ENCODE assay signal across 7 cellular contexts in genomic region chr12:31475610-31476009, GRCh38.
DNase-seq lines count a peak whose midpoint lies in the region; ATAC-seq, FAIRE-seq and TF ChIP-seq lines count a peak whose summit lies in the region.
"Not testable (repeated sequence)": the region's sequence is repeated elsewhere in the genome, so short reads cannot be mapped to it uniquely, and the experiment has no call there.

No MANE protein-coding gene starts in this region.

- TF ChIP-seq EP300 in A549 (IDR thresholded peaks at IDR 0.05) = not testable (repeated sequence)

- not testable (repeated sequence) for FAIRE-seq in A549 (lab: Jason Lieb, UNC)

- 69% methylated on average over 7 of the region's 7 CpGs for WGBS in A549 (ENCODE audit: missing lambda C conversion rate)
- 90 to 96% methylated on average over 3 to 7 of the region's 7 CpGs for WGBS in endodermal cell (ENCODE audit: insufficient coverage in 1 of 2, insufficient read length in 1 of 2), 2 experiments
- WGBS in right lobe of liver (ENCODE audit: insufficient coverage, low coverage, low lambda C conversion rate, missing lambda C conversion rate) = 41% methylated on average over 4 of the region's 7 CpGs

- peak overlapping the region; percentile 24 for H3K4me3 Mint-ChIP-seq in Calu3 (ENCODE audit: low read depth, unreplicated experiment)
- H3K4me3 Mint-ChIP-seq in endodermal cell = not testable (repeated sequence)

- H3K4me3 ChIP-seq in A549; PC-3 (ENCODE audit: low read length); endodermal cell (ENCODE audit: low read length); right lobe of liver: not testable (repeated sequence)

- H3F3A ChIP-seq in PC-3 (ENCODE audit: low read length, unreplicated experiment) = not testable (repeated sequence)

- not testable (repeated sequence) for BruUV-seq in Calu3 (replicated peaks; lab: Mats Ljungman, UMichigan); PC-3 (replicated peaks; lab: Mats Ljungman, UMichigan)

- peak overlapping the region; percentile 35 for H3K27ac Mint-ChIP-seq in Calu3 (ENCODE audit: unreplicated experiment)
- peak overlapping the region; percentile 9 for H3K27ac Mint-ChIP-seq in endodermal cell

- intact Hi-C loops in Calu3 (cut with micrococcal nuclease; ENCODE audit: unreplicated experiment); right lobe of liver (cut with DNase I): not testable (repeated sequence)
- intact Hi-C loops in PC-3 (cut with micrococcal nuclease) = loop anchor here (10.0 kb wide), 1 partner anchor 159 kb away; no protein-coding TSS in a partner anchor

- not testable (repeated sequence) for H3K36me3 Mint-ChIP-seq in Calu3 (ENCODE audit: insufficient read depth, unreplicated experiment); endodermal cell (ENCODE audit: low read depth)

- not testable (repeated sequence) for H3K9me2 ChIP-seq in PC-3 (replicated peaks; ENCODE audit: low read length)

- H3K9me3 ChIP-seq in A549; PC-3 (ENCODE audit: low read length); endodermal cell (ENCODE audit: control insufficient read depth, low read length); right lobe of liver: not testable (repeated sequence)

- H3K4me1 Mint-ChIP-seq in Calu3 (ENCODE audit: low read depth, unreplicated experiment) (peaks cover 25% of the 10 kb centered on the region), endodermal cell (peaks cover 34% of the 10 kb centered on the region)

- not testable (repeated sequence) for DNase-seq in A549 (ENCODE audit: low read depth in 1 of 2, low spot score in 1 of 2); endodermal cell
- DNase-seq in Calu3 = peak; percentile 20
- peak; percentile 30 for DNase-seq in HT-29 (ENCODE audit: low spot score)
- peak; percentile 50 for DNase-seq in PC-3
- DNase-seq in left lobe of liver (ENCODE audit: low spot score) = peak; percentile 49
- DNase-seq in right lobe of liver = peak in 2 of 3 donors; percentile 30 to 50

- TF ChIP-seq POLR2A in A549 (IDR thresholded peaks at IDR 0.05; ENCODE audit: low read length); right lobe of liver (IDR thresholded peaks at IDR 0.05): not testable (repeated sequence)

- POLR2A ChIA-PET in A549 (lab: Yijun Ruan, JAX) = not testable (repeated sequence)
- POLR2A ChIA-PET in PC-3 (lab: Charles Lee; ENCODE audit: unreplicated experiment) = interaction anchor here (0.6 kb wide), 1 partner anchor 24 kb away, joined by 3 read pairs; no protein-coding TSS in a partner anchor

- H3K4me1 ChIP-seq in A549 (peaks cover 65% of the 10 kb centered on the region), PC-3 (ENCODE audit: insufficient read depth, low read length) (peaks cover 29% of the 10 kb centered on the region), right lobe of liver (peaks cover 0 to 37% (median 17%) of the 10 kb centered on the region in 4 donors)
- not testable (repeated sequence) for H3K4me1 ChIP-seq in endodermal cell (ENCODE audit: control insufficient read depth, insufficient read depth, low read length)

- not testable (repeated sequence) for TF ChIP-seq RAD21 in A549 (conservative IDR thresholded peaks at IDR 0.05 in 1 of 2, IDR thresholded peaks at IDR 0.05 in 1 of 2)

- H2AFZ ChIP-seq in PC-3 (ENCODE audit: low read length) = not testable (repeated sequence)

- H3K27me3 ChIP-seq in PC-3 (ENCODE audit: low read length); endodermal cell (ENCODE audit: control insufficient read depth, insufficient read depth, low read length, poor library complexity, severe bottlenecking); right lobe of liver: not testable (repeated sequence)

- not testable (repeated sequence) for H3K79me2 ChIP-seq in PC-3 (ENCODE audit: low read length)

- H3K9ac ChIP-seq in PC-3 (ENCODE audit: low read length); endodermal cell (ENCODE audit: extremely low read depth, low read length, poor library complexity, severe bottlenecking): not testable (repeated sequence)

- not testable (repeated sequence) for TF ChIP-seq CTCF in A549 (IDR thresholded peaks at IDR 0.05); Calu3 (IDR thresholded peaks at IDR 0.05; ENCODE audit: unreplicated experiment); PC-3 (conservative IDR thresholded peaks at IDR 0.05; ENCODE audit: low read depth, low read length); endodermal cell (conservative IDR thresholded peaks at IDR 0.05); right lobe of liver (IDR thresholded peaks at IDR 0.05)

- not testable (repeated sequence) for ATAC-seq in A549, PC-3
- ATAC-seq in left lobe of liver = peak; percentile 56
- ATAC-seq in right lobe of liver = peak; percentile 63 to 78 (median 65)

- H3K9me3 Mint-ChIP-seq in Calu3 (ENCODE audit: low read depth, unreplicated experiment); endodermal cell: not testable (repeated sequence)

- H3K27ac ChIP-seq in A549 (peak overlapping the region; percentile 32 to 45; a peak in 4 of 6 replicates), right lobe of liver (peak overlapping the region in 2 of 3 donors; percentile 23 to 45)
- not testable (repeated sequence) for H3K27ac ChIP-seq in PC-3 (ENCODE audit: low read length); endodermal cell (ENCODE audit: low read depth, low read length)

- peak overlapping the region; percentile 56 for H3K4me2 ChIP-seq in A549
- H3K4me2 ChIP-seq in PC-3 (ENCODE audit: low read length) = not testable (repeated sequence)

- CTCF ChIA-PET in A549 (lab: Yijun Ruan, JAX) (interaction anchor here (0.7 to 1.5 kb wide), 2 partner anchors 15 to 72 kb away, joined by 3 to 7 read pairs; no protein-coding TSS in a partner anchor), Calu3 (lab: Charles Lee) (interaction anchor here (0.5 to 1.7 kb wide), 6 partner anchors 11 to 769 kb away, joined by 3 to 4 read pairs (median 3); no protein-coding TSS in a partner anchor), PC-3 (lab: Charles Lee) (interaction anchor here (0.6 kb wide), 1 partner anchor 13 kb away, joined by 8 read pairs; no protein-coding TSS in a partner anchor)

- not testable (repeated sequence) for H3K36me3 ChIP-seq in PC-3 (ENCODE audit: low read depth, low read length); endodermal cell (ENCODE audit: control insufficient read depth, insufficient read depth, low read length); right lobe of liver

- H3K27me3 Mint-ChIP-seq in Calu3 (ENCODE audit: unreplicated experiment); endodermal cell (ENCODE audit: insufficient read depth): not testable (repeated sequence)

- H4K20me1 ChIP-seq in PC-3 (ENCODE audit: low read length) = not testable (repeated sequence)
